ENCODE assay signal across 14 cellular contexts in genomic region chr11:763549-764321, GRCh38. TPM values are rescaled to one million over a fixed set of nuclear protein-coding genes. Genes with fewer than 3 reads are reported as not detected.
A peak's percentile ranks its signal among the peaks of the same experiment; 100 is the strongest.
DNase-seq lines count a peak whose midpoint lies in the region; ATAC-seq, FAIRE-seq and TF ChIP-seq lines count a peak whose summit lies in the region.
"Had no signal": no experiment of that assay in that cellular context is flagged by ENCODE, and none has a peak within 500 bp of the region (broad histone marks: within the 10 kb centered on the region; RNA-seq: fewer than 3 reads in every experiment).

No MANE protein-coding gene starts in this region.

- H3K9me3 ChIP-seq in kidney (ENCODE audit: control insufficient read depth in 1 of 2, low read length in 2 of 2) (no peaks in the 10 kb centered on the region), prostate gland (no peaks in the 10 kb centered on the region)

- CTCF ChIA-PET in WTC11 (lab: Charles Lee): interaction anchor here (0.9 to 7.1 kb wide), 11 partner anchors 9 to 151 kb away, joined by 3 to 94 read pairs (median 4); partner anchors contain the start of genes CEND1, GATD1 and TALDO1

- no peak for TF ChIP-seq CTCF in natural killer cell (IDR thresholded peaks at IDR 0.05)
- TF ChIP-seq CTCF in WTC11 (IDR thresholded peaks at IDR 0.05): no peak
- no peak for TF ChIP-seq CTCF in kidney (IDR thresholded peaks at IDR 0.05; ENCODE audit: borderline replicate concordance, extremely low read depth, insufficient read depth)
- TF ChIP-seq CTCF in prostate gland (IDR thresholded peaks at IDR 0.05): no peak

- no peaks in the 10 kb centered on the region for H3K27me3 Mint-ChIP-seq in natural killer cell treated with Interleukin-12 subunit alpha and Interleukin-12 subunit beta and Interleukin-15 and Interleukin-18, amount 100 ng/mL, for 72 hours
- H3K27me3 Mint-ChIP-seq in natural killer cell (ENCODE audit: low read depth in 2 of 2) (no peaks in the 10 kb centered on the region), WTC11 (ENCODE audit: low read depth) (no peaks in the 10 kb centered on the region)
- no peaks in the 10 kb centered on the region for H3K27me3 Mint-ChIP-seq in effector memory CD8-positive, alpha-beta T cell

- H3K27ac ChIP-seq in kidney (ENCODE audit: low read depth in 2 of 2, low read length in 2 of 2) (no peak overlapping the region), prostate gland (no peak overlapping the region)

- H3K4me3 ChIP-seq in kidney (ENCODE audit: low read length in 2 of 2) (no peak overlapping the region), prostate gland (no peak overlapping the region)
- H3K4me3 ChIP-seq: lung had no signal

- no peaks in the 10 kb centered on the region for H3K4me1 Mint-ChIP-seq in natural killer cell treated with Interleukin-12 subunit alpha and Interleukin-12 subunit beta and Interleukin-15 and Interleukin-18, amount 100 ng/mL, for 72 hours (ENCODE audit: low read depth in 2 of 2)
- H3K4me1 Mint-ChIP-seq in natural killer cell: no peaks in the 10 kb centered on the region
- peaks cover 12% of the 10 kb centered on the region for H3K4me1 Mint-ChIP-seq in WTC11
- peaks cover 0 to 2% of the 10 kb centered on the region in 2 donors for H3K4me1 Mint-ChIP-seq in effector memory CD8-positive, alpha-beta T cell (ENCODE audit: low read depth in 2 of 2)

- peaks cover 0 to 2% of the 10 kb centered on the region in 2 donors for H3K4me1 ChIP-seq in kidney (ENCODE audit: control insufficient read depth in 1 of 2, insufficient read depth in 1 of 2, low read depth in 1 of 2, low read length in 2 of 2)
- H3K4me1 ChIP-seq in prostate gland (replicated peaks): no peaks in the 10 kb centered on the region

- H3K36me3 ChIP-seq in kidney (ENCODE audit: control insufficient read depth in 1 of 2, insufficient read depth in 2 of 2, low read length in 2 of 2) (peaks cover 19 to 36% of the 10 kb centered on the region in 2 donors), prostate gland (peaks cover 12 to 31% of the 10 kb centered on the region in 2 donors)

- H3K4me3 Mint-ChIP-seq in natural killer cell treated with Interleukin-12 subunit alpha and Interleukin-12 subunit beta and Interleukin-15 and Interleukin-18, amount 100 ng/mL, for 72 hours: no peak overlapping the region
- H3K4me3 Mint-ChIP-seq in natural killer cell: no peak overlapping the region
- H3K4me3 Mint-ChIP-seq in WTC11: no peak overlapping the region
- no peak overlapping the region for H3K4me3 Mint-ChIP-seq in effector memory CD8-positive, alpha-beta T cell
- H3K4me3 Mint-ChIP-seq: activated T-cell treated with anti-CD3 and anti-CD28 coated beads, Interleukin-2, amount 50 U/mL, for 4 hours had no signal

- TF ChIP-seq POLR2A in prostate gland (IDR thresholded peaks at IDR 0.05): no peak

- no peaks in the 10 kb centered on the region for H3K27me3 ChIP-seq in prostate gland (replicated peaks; ENCODE audit: insufficient read depth)

- H3K9ac ChIP-seq in kidney (ENCODE audit: low read length in 2 of 2): no peak overlapping the region

- H3K9me3 Mint-ChIP-seq in natural killer cell treated with Interleukin-12 subunit alpha and Interleukin-12 subunit beta and Interleukin-15 and Interleukin-18, amount 100 ng/mL, for 72 hours: no peaks in the 10 kb centered on the region
- H3K9me3 Mint-ChIP-seq in natural killer cell: no peaks in the 10 kb centered on the region
- no peaks in the 10 kb centered on the region for H3K9me3 Mint-ChIP-seq in WTC11
- no peaks in the 10 kb centered on the region for H3K9me3 Mint-ChIP-seq in effector memory CD8-positive, alpha-beta T cell
- H3K9me3 Mint-ChIP-seq: activated T-cell treated with anti-CD3 and anti-CD28 coated beads, Interleukin-2, amount 50 U/mL, for 4 hours had no signal

- 83% methylated on average over 22 of the region's 22 CpGs for WGBS in prostate gland

- FAIRE-seq in kidney (lab: Jason Lieb, UNC): no peak
- FAIRE-seq: colon had no signal

- no peaks in the 10 kb centered on the region for H3K36me3 Mint-ChIP-seq in natural killer cell treated with Interleukin-12 subunit alpha and Interleukin-12 subunit beta and Interleukin-15 and Interleukin-18, amount 100 ng/mL, for 72 hours
- H3K36me3 Mint-ChIP-seq in natural killer cell (no peaks in the 10 kb centered on the region), WTC11 (peaks cover 41% of the 10 kb centered on the region)
- peaks cover 39% of the 10 kb centered on the region for H3K36me3 Mint-ChIP-seq in effector memory CD8-positive, alpha-beta T cell (ENCODE audit: insufficient read depth)

- POLR2A ChIA-PET in WTC11 (lab: Charles Lee): interaction anchor here (0.5 to 2.0 kb wide), 7 partner anchors 10 to 146 kb away, joined by 3 to 10 read pairs (median 3); partner anchors contain the start of genes EPS8L2, GATD1 and TMEM80

- DNase-seq in natural killer cell treated with Interleukin-12 subunit alpha and Interleukin-12 subunit beta and Interleukin-15 and Interleukin-18, amount 100 ng/mL, for 72 hours (ENCODE audit: low spot score): peak; percentile 37
- DNase-seq in natural killer cell: no peak
- no peak for DNase-seq in WTC11 (ENCODE audit: low spot score)
- DNase-seq in kidney: peak; percentile 75
- no peak for DNase-seq in effector memory CD8-positive, alpha-beta T cell
- DNase-seq in SIG-M5 (lab: John Stamatoyannopoulos, UW): no peak
- no peak for DNase-seq in prostate gland (ENCODE audit: low spot score)
- DNase-seq in NK-92 (lab: John Stamatoyannopoulos, UW; ENCODE audit: unreplicated experiment): no peak
- DNase-seq: activated T-cell treated with anti-CD3 and anti-CD28 coated beads, Interleukin-2, amount 50 U/mL, for 4 hours; AML-193; amniotic stem cell; NCI-H446 treated with DMSO at 0.1 percent for 48 hours had no signal

- H3K27ac Mint-ChIP-seq in natural killer cell treated with Interleukin-12 subunit alpha and Interleukin-12 subunit beta and Interleukin-15 and Interleukin-18, amount 100 ng/mL, for 72 hours: no peak overlapping the region
- no peak overlapping the region for H3K27ac Mint-ChIP-seq in natural killer cell
- H3K27ac Mint-ChIP-seq in WTC11: peak overlapping the region; percentile 78; the same call in 1 of the 2 replicates
- no peak overlapping the region for H3K27ac Mint-ChIP-seq in effector memory CD8-positive, alpha-beta T cell

- intact Hi-C loops in natural killer cell (cut with micrococcal nuclease): no loop called here
- intact Hi-C loops in kidney (cut with DNase I): no loop called here
- intact Hi-C loops in prostate gland (cut with DNase I): no loop called here

- ATAC-seq in natural killer cell treated with Interleukin-12 subunit alpha and Interleukin-12 subunit beta and Interleukin-15 and Interleukin-18, amount 100 ng/mL, for 72 hours: no peak
- ATAC-seq in natural killer cell (no peak), WTC11 (peak; percentile 39)
- ATAC-seq in effector memory CD8-positive, alpha-beta T cell (replicated peaks): no peak
- ATAC-seq: activated T-cell treated with anti-CD3 and anti-CD28 coated beads, Interleukin-2, amount 50 U/mL, for 4 hours had no signal

RNA-seq across cellular contexts. Expression of gene GATD1, which starts 13.6 kb away (rescaled TPM):
- 10 to 100 TPM; 42.2 to 99.7 TPM for total RNA-seq in natural killer cell treated with Interleukin-12 subunit alpha and Interleukin-12 subunit beta and Interleukin-15 and Interleukin-18, amount 100 ng/mL, for 72 hours
- total RNA-seq in natural killer cell (10 to 100 TPM; 40.4 to 43.1 (median 42.1) TPM), WTC11 (2021) (81.9 to 87.6 TPM (median 87.5 TPM) in 3 replicates), kidney (66.2 TPM), prostate gland (10 to 100 TPM; 29.9 to 72.3 TPM)
- polyA plus RNA-seq in kidney (ENCODE audit: insufficient read depth, low read depth, low replicate concordance): 38.3 TPM

RNA-seq across cellular contexts. Expression of gene TALDO1, which starts 16.5 kb away (rescaled TPM):
- total RNA-seq in natural killer cell treated with Interleukin-12 subunit alpha and Interleukin-12 subunit beta and Interleukin-15 and Interleukin-18, amount 100 ng/mL, for 72 hours: 100 to 1,000 TPM; 201 to 242 TPM
- total RNA-seq in natural killer cell (10 to 100 TPM; 46.1 to 94.8 (median 55.4) TPM), WTC11 (2021) (314 to 352 TPM (median 343 TPM) in 3 replicates), kidney (175 TPM), prostate gland (100 to 1,000 TPM; 124 to 285 TPM)
- polyA plus RNA-seq in kidney (ENCODE audit: insufficient read depth, low read depth, low replicate concordance): 312 TPM

RNA-seq across cellular contexts. Expression of gene CEND1, which starts 26.2 kb away (rescaled TPM):
- 1 to 10 TPM in 1 of 2 donors, under 1 TPM in 1; 0.95 to 3.4 TPM for total RNA-seq in natural killer cell treated with Interleukin-12 subunit alpha and Interleukin-12 subunit beta and Interleukin-15 and Interleukin-18, amount 100 ng/mL, for 72 hours
- total RNA-seq in natural killer cell: not detected
- total RNA-seq in WTC11 (2021): 2.0 to 3.1 TPM (median 2.7 TPM) in 3 replicates
- 0.16 TPM for total RNA-seq in kidney
- polyA plus RNA-seq in kidney (ENCODE audit: insufficient read depth, low read depth, low replicate concordance): 3.6 TPM
- total RNA-seq in prostate gland: 1 to 10 TPM in 1 of 2 donors, under 1 TPM in 1; 0.18 to 1.6 TPM

RNA-seq across cellular contexts. Expression of gene SLC25A22, which starts 34.3 kb away (rescaled TPM):
- 100 to 1,000 TPM in 1 of 2 donors, 10 to 100 TPM in 1; 64.3 to 125 TPM for total RNA-seq in natural killer cell treated with Interleukin-12 subunit alpha and Interleukin-12 subunit beta and Interleukin-15 and Interleukin-18, amount 100 ng/mL, for 72 hours
- total RNA-seq in natural killer cell (10 to 100 TPM; 22.8 to 34.6 (median 31.5) TPM), WTC11 (2021) (35.0 to 44.8 TPM (median 36.7 TPM) in 3 replicates), kidney (17.8 TPM), prostate gland (10 to 100 TPM; 21.2 to 43.2 TPM)
- polyA plus RNA-seq in kidney (ENCODE audit: insufficient read depth, low read depth, low replicate concordance): 14.3 TPM

RNA-seq across cellular contexts. Expression of gene PIDD1, which starts 41.3 kb away (rescaled TPM):
- total RNA-seq in natural killer cell treated with Interleukin-12 subunit alpha and Interleukin-12 subunit beta and Interleukin-15 and Interleukin-18, amount 100 ng/mL, for 72 hours: 10 to 100 TPM; 19.1 to 53.6 TPM
- 10 to 100 TPM; 24.3 to 30.9 (median 25.2) TPM for total RNA-seq in natural killer cell
- 54.9 to 59.4 TPM (median 56.8 TPM) in 3 replicates for total RNA-seq in WTC11 (2021)
- 16.5 TPM for total RNA-seq in kidney
- 9.1 TPM for polyA plus RNA-seq in kidney (ENCODE audit: insufficient read depth, low read depth, low replicate concordance)
- 10 to 100 TPM; 15.3 to 60.5 TPM for total RNA-seq in prostate gland

Comparison
In these comparisons a context has a peak if more than half of its experiments do, and no peak if none do; other contexts are left out.
1. DNase-seq: peak in natural killer cell treated with Interleukin-12 subunit alpha and Interleukin-12 subunit beta and Interleukin-15 and Interleukin-18, amount 100 ng/mL, for 72 hours (single experiment) and kidney (single experiment); none in natural killer cell (single experiment), WTC11 (single experiment), effector memory CD8-positive, alpha-beta T cell (0 of 3), SIG-M5 (single experiment), prostate gland (single experiment) and NK-92 (single experiment).